Comparison of ENCODE assay signal across 8 cellular contexts in the genomic region with DNA sequence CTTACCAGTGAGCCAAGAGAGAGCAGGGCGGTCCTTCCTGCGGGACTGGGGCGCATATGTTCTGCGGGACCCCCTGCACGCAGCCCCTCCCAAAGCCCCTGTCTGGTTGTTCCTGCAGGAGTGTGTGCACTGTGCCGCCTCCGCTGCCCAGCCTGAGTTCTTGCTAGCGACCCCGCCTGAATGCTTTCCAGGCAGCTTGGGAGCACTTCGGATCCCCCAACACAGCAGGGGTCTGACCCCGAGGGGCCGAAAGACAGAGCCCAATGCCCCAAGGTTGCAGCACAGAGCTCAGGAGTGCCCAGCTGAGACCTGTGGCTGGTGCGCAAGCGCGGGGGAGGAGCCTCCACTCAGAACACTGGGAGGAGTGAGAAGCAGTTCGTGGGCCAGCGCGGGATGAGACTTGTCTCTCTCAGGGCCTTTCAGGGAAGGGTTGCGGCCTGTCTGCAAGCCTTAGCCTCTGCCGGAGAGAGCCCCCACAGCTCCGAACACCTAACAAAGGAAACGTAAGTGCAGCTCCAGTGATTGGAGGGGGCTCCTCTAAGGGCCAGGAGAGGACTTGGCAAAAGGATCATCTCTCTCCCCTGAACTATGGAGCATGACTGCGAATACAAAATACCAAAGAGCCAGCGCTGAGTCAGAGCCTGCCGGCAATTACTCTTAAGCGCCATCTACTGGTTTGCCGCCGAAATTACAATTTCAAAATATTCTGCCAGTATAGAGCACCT. TPM values are rescaled to one million over a fixed set of nuclear protein-coding genes. Genes with fewer than 3 reads are reported as not detected.
DNase-seq lines count a peak whose midpoint lies in the region; TF ChIP-seq lines count a peak whose summit lies in the region.

No MANE protein-coding gene starts in this region.

- H3K27me3 ChIP-seq in neural cell (ENCODE audit: insufficient read depth, low read depth, low read length) (no peaks in the 10 kb centered on the region), stomach (no peaks in the 10 kb centered on the region)

- peak overlapping the region; percentile 66 for H3K4me3 ChIP-seq in fibroblast of villous mesenchyme (ENCODE audit: low read depth, low read length)
- H3K4me3 ChIP-seq in neural cell (ENCODE audit: low read length), result peak overlapping the region; percentile 75
- peak overlapping the region; percentile 56 to 74 (median 60) for H3K4me3 ChIP-seq in stomach

- no peaks in the 10 kb centered on the region for H3K9me3 ChIP-seq in neural cell (ENCODE audit: low read length)
- no peaks in the 10 kb centered on the region for H3K9me3 ChIP-seq in stomach

- TF ChIP-seq EP300 in neural cell (conservative IDR thresholded peaks at IDR 0.05; ENCODE audit: poor library complexity, severe bottlenecking), result no peak
- no peak for TF ChIP-seq EP300 in stomach (IDR thresholded peaks at IDR 0.05)

- no peaks in the 10 kb centered on the region for H3F3A ChIP-seq in neural cell (ENCODE audit: insufficient read depth, low read length, poor library complexity, severe bottlenecking)

- peak overlapping the region; percentile 89 for H2AFZ ChIP-seq in neural cell (ENCODE audit: low read depth, low read length)

- no peaks in the 10 kb centered on the region for H4K20me1 ChIP-seq in neural cell (ENCODE audit: insufficient read depth)

- 0 to 1% (median 0%) methylated on average over 12 to 28 of the region's 28 CpGs for WGBS in stomach, 5 donors

- DNase-seq in ELR (ENCODE audit: low read depth) (peak; percentile 88), GOT3 (lab: John Stamatoyannopoulos, UW) (peak; percentile 30), RPMI8226 (peak; percentile 89), fibroblast of villous mesenchyme (ENCODE audit: low read depth) (peak; percentile 86), stomach (peak; percentile 92)
- DNase-seq in activated effector memory CD4-positive, alpha-beta T cell treated with Interleukin-2 at 50 U/mL for 16 hours, result peak; percentile 85

- intact Hi-C loops in stomach (cut with DNase I; ENCODE audit: low total_unique reads), result no loop called here

- no peaks in the 10 kb centered on the region for H3K79me2 ChIP-seq in neural cell (replicated peaks; ENCODE audit: insufficient read depth, low read length)

- H3K27ac ChIP-seq in neural cell (ENCODE audit: low read length) (peak overlapping the region; percentile 78), stomach (peak overlapping the region; percentile 86 to 97 (median 90))

- TF ChIP-seq RAD21 in neural cell (conservative IDR thresholded peaks at IDR 0.05), result peak; percentile 84

- no peaks in the 10 kb centered on the region for H3K36me3 ChIP-seq in neural cell (ENCODE audit: insufficient read depth, low read length)
- H3K36me3 ChIP-seq in stomach, result no peaks in the 10 kb centered on the region

- TF ChIP-seq CTCF in LNCAP (IDR thresholded peaks at IDR 0.05), result peak; percentile 84
- peak; percentile 91 for TF ChIP-seq CTCF in fibroblast of villous mesenchyme (IDR thresholded peaks at IDR 0.05; ENCODE audit: insufficient read depth, low read depth, low read length)
- peak; percentile 96 for TF ChIP-seq CTCF in neural cell (IDR thresholded peaks at IDR 0.05; ENCODE audit: poor library complexity, severe bottlenecking)
- peak in 5 of 7 experiments; percentile 49 to 92 (median 82) for TF ChIP-seq CTCF in stomach (IDR thresholded peaks at IDR 0.05)

- TF ChIP-seq POLR2A in stomach (IDR thresholded peaks at IDR 0.05), result no peak

- peak overlapping the region; percentile 59 for H3K4me2 ChIP-seq in neural cell (ENCODE audit: low read length)

- H3K4me1 ChIP-seq in stomach, result peaks cover 8 to 19% (median 15%) of the 10 kb centered on the region in 4 donors

- no peaks in the 10 kb centered on the region for H3K9me2 ChIP-seq in neural cell (ENCODE audit: insufficient read depth, low read length)

- peak overlapping the region; percentile 73 for H3K9ac ChIP-seq in neural cell (ENCODE audit: low read length)

TF ChIP-seq in neural cell, 6 proteins besides CTCF, POLR2A, EP300 and RAD21:
- no peak for TF ChIP-seq EZH2 (IDR thresholded peaks at IDR 0.05; ENCODE audit: borderline replicate concordance, insufficient read depth, low read length, poor library complexity, severe bottlenecking)
- TF ChIP-seq, protein P1, sequence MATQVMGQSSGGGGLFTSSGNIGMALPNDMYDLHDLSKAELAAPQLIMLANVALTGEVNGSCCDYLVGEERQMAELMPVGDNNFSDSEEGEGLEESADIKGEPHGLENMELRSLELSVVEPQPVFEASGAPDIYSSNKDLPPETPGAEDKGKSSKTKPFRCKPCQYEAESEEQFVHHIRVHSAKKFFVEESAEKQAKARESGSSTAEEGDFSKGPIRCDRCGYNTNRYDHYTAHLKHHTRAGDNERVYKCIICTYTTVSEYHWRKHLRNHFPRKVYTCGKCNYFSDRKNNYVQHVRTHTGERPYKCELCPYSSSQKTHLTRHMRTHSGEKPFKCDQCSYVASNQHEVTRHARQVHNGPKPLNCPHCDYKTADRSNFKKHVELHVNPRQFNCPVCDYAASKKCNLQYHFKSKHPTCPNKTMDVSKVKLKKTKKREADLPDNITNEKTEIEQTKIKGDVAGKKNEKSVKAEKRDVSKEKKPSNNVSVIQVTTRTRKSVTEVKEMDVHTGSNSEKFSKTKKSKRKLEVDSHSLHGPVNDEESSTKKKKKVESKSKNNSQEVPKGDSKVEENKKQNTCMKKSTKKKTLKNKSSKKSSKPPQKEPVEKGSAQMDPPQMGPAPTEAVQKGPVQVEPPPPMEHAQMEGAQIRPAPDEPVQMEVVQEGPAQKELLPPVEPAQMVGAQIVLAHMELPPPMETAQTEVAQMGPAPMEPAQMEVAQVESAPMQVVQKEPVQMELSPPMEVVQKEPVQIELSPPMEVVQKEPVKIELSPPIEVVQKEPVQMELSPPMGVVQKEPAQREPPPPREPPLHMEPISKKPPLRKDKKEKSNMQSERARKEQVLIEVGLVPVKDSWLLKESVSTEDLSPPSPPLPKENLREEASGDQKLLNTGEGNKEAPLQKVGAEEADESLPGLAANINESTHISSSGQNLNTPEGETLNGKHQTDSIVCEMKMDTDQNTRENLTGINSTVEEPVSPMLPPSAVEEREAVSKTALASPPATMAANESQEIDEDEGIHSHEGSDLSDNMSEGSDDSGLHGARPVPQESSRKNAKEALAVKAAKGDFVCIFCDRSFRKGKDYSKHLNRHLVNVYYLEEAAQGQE (IDR thresholded peaks at IDR 0.05; ENCODE audit: borderline replicate concordance), result peak; percentile 41
- TF ChIP-seq POLR2AphosphoS5 (IDR thresholded peaks at IDR 0.05), result peak; percentile 59
- peak; percentile 49 for TF ChIP-seq TAF1 (IDR thresholded peaks at IDR 0.05; ENCODE audit: low read depth)
- TF ChIP-seq MXI1 (conservative IDR thresholded peaks at IDR 0.05; ENCODE audit: poor library complexity, severe bottlenecking), result peak; percentile 83
- peak; percentile 93 for TF ChIP-seq SMC3 (conservative IDR thresholded peaks at IDR 0.05; ENCODE audit: poor library complexity)

RNA-seq across cellular contexts. Expression of a gene that starts 50.5 kb away (rescaled TPM):
- 20.9 and 28.9 TPM in 2 replicates for total RNA-seq in fibroblast of villous mesenchyme
- 29.2 and 37.3 TPM in 2 replicates for polyA plus RNA-seq in neural cell
- 69.1 and 77.7 TPM in 2 replicates for polyA minus RNA-seq in neural cell
- total RNA-seq in stomach, result 10 to 100 TPM in 3 of 5 donors, 1 to 10 TPM in 2; 2.0 to 73.5 (median 10.7) TPM
- polyA plus RNA-seq in stomach, result 1 to 10 TPM; 4.7 to 7.9 (median 5.4) TPM

Comparison
In these comparisons a context has a peak if more than half of its experiments do, and no peak if none do; other contexts are left out.
1. Peak in every context shown above with its lines: DNase-seq, H3K4me3 ChIP-seq and H3K27ac ChIP-seq.
2. DNase-seq: peak in every context shown above with its lines; median percentile 92 in stomach; 89 in RPMI8226; 88 in ELR; 86 in fibroblast of villous mesenchyme; 85 in activated effector memory CD4-positive, alpha-beta T cell treated with Interleukin-2 at 50 U/mL for 16 hours; 30 in GOT3.